1 cellular context compared by ENCODE assay signal in the genomic region with DNA sequence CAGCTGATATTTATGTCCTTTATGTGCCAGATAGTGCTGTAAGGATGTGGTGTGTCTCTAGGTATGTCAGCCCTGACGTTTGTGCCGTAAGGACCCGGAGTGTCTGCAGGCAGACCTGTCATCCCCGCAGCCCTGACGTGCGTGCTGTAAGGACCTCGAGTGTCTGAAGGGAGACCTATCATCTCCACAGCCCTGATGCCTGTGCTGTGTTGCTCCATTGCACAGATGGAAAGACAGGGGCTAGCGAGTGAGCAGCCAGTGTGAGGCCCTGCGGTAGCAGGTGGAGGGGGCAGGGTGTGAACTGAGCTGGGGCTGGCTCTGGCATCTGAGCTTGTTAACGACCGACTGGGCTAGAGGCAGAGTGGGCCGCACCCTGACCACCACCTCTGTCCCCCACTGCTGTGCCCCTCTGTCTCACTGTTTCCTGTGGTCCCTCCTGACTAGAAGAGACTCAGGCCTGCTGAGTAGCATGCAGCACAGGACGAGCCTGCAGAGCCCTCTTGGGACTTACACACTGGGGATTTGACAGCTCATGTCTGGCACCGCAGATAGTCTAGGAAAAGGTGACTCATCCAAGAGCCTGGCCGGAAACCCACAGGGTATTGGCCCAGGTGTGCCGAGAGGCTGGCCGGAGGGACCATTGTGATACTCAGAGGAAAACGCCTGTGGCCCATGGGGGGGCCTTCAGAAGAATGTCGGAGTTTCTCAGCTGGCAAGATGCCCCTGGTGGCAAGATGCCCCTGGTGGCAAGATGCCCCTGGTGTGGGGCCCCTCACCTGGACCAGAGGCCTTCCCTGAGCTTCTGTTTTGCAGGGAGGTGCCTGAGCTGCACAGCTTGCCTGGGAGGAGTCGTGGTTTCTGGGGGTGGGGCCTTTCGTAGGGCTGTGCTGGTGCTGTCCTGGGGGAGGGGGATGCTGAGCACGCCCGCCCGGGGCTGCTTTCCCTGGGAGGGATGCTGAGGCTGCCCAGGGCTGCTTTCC.
A peak's percentile ranks its signal among the peaks of the same experiment; 100 is the strongest.
TF ChIP-seq lines count a peak whose summit lies in the region.

No MANE protein-coding gene starts in this region.

TF ChIP-seq in K562, 482 proteins besides CTCF, POLR2A, EP300 and RAD21 (continued from another document and continues in another):
- TF ChIP-seq SRSF1 (IDR thresholded peaks at IDR 0.05; ENCODE audit: low read depth, low read length) = no peak
- peak; percentile 85 for TF ChIP-seq TCF3 (CRISPR knock-in tag; IDR thresholded peaks at IDR 0.05)
- no peak for TF ChIP-seq ARID2 (IDR thresholded peaks at IDR 0.05)
- TF ChIP-seq TBL1XR1 (IDR thresholded peaks at IDR 0.05; ENCODE audit: low read length in 2 of 2) = no peak
- no peak for TF ChIP-seq PTRF (tag; IDR thresholded peaks at IDR 0.05)
- TF ChIP-seq CBFA2T2 (conservative IDR thresholded peaks at IDR 0.05) = peak; percentile 85
- TF ChIP-seq, protein P1, sequence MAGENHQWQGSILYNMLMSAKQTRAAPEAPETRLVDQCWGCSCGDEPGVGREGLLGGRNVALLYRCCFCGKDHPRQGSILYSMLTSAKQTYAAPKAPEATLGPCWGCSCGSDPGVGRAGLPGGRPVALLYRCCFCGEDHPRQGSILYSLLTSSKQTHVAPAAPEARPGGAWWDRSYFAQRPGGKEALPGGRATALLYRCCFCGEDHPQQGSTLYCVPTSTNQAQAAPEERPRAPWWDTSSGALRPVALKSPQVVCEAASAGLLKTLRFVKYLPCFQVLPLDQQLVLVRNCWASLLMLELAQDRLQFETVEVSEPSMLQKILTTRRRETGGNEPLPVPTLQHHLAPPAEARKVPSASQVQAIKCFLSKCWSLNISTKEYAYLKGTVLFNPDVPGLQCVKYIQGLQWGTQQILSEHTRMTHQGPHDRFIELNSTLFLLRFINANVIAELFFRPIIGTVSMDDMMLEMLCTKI (IDR thresholded peaks at IDR 0.05; ENCODE audit: partially characterized antibody) = no peak
- TF ChIP-seq EGR1 (conservative IDR thresholded peaks at IDR 0.05) = no peak
- no peak; the same call in 1 of the 2 replicates for TF ChIP-seq FOXP1 (CRISPR knock-in tag; IDR thresholded peaks at IDR 0.05)
- TF ChIP-seq, protein P2, sequence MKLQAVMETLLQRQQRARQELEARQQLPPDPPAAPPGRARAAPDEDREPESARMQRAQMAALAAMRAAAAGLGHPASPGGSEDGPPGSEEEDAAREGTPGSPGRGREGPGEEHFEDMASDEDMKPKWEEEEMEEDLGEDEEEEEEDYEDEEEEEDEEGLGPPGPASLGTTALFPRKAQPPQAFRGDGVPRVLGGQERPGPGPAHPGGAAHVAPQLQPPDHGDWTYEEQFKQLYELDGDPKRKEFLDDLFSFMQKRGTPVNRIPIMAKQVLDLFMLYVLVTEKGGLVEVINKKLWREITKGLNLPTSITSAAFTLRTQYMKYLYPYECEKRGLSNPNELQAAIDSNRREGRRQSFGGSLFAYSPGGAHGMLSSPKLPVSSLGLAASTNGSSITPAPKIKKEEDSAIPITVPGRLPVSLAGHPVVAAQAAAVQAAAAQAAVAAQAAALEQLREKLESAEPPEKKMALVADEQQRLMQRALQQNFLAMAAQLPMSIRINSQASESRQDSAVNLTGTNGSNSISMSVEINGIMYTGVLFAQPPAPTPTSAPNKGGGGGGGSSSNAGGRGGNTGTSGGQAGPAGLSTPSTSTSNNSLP (IDR thresholded peaks at IDR 0.05; ENCODE audit: borderline replicate concordance, low read depth, low read length) = no peak
- TF ChIP-seq ZNF668 (CRISPR knock-in tag; IDR thresholded peaks at IDR 0.05) = no peak
- TF ChIP-seq, protein P3, sequence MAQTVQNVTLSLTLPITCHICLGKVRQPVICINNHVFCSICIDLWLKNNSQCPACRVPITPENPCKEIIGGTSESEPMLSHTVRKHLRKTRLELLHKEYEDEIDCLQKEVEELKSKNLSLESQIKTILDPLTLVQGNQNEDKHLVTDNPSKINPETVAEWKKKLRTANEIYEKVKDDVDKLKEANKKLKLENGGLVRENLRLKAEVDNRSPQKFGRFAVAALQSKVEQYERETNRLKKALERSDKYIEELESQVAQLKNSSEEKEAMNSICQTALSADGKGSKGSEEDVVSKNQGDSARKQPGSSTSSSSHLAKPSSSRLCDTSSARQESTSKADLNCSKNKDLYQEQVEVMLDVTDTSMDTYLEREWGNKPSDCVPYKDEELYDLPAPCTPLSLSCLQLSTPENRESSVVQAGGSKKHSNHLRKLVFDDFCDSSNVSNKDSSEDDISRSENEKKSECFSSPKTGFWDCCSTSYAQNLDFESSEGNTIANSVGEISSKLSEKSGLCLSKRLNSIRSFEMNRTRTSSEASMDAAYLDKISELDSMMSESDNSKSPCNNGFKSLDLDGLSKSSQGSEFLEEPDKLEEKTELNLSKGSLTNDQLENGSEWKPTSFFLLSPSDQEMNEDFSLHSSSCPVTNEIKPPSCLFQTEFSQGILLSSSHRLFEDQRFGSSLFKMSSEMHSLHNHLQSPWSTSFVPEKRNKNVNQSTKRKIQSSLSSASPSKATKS (CRISPR knock-in tag; IDR thresholded peaks at IDR 0.05) = no peak
- TF ChIP-seq CHCHD3 (CRISPR knock-in tag; IDR thresholded peaks at IDR 0.05) = no peak
- TF ChIP-seq ZNF445 (CRISPR knock-in tag; IDR thresholded peaks at IDR 0.05; ENCODE audit: low read depth) = no peak
- TF ChIP-seq CC2D1A (IDR thresholded peaks at IDR 0.05) = no peak
- no peak for TF ChIP-seq ZNF143 (CRISPR knock-in tag; IDR thresholded peaks at IDR 0.05)
- no peak for TF ChIP-seq KDM5B (IDR thresholded peaks at IDR 0.05; ENCODE audit: insufficient replicate concordance, low read depth, low read length)
- TF ChIP-seq ZNF217 (CRISPR knock-in tag; IDR thresholded peaks at IDR 0.05) = no peak
- no peak for TF ChIP-seq BRD4 (IDR thresholded peaks at IDR 0.05)
- no peak for TF ChIP-seq FOXA3 (CRISPR knock-in tag; conservative IDR thresholded peaks at IDR 0.05 in 1 of 2, IDR thresholded peaks at IDR 0.05 in 1 of 2)
- TF ChIP-seq NFE2L1 (tag; IDR thresholded peaks at IDR 0.05; ENCODE audit: borderline replicate concordance, low read depth) = no peak
- TF ChIP-seq ZNF146 (CRISPR knock-in tag; IDR thresholded peaks at IDR 0.05; ENCODE audit: unreplicated experiment) = no peak
- 0 out of 4 replicates have a peak, but pooled peaks of 1 of the 2 experiments have one; percentile 14 for TF ChIP-seq HDAC1 (IDR thresholded peaks at IDR 0.05)
- TF ChIP-seq, protein P4, sequence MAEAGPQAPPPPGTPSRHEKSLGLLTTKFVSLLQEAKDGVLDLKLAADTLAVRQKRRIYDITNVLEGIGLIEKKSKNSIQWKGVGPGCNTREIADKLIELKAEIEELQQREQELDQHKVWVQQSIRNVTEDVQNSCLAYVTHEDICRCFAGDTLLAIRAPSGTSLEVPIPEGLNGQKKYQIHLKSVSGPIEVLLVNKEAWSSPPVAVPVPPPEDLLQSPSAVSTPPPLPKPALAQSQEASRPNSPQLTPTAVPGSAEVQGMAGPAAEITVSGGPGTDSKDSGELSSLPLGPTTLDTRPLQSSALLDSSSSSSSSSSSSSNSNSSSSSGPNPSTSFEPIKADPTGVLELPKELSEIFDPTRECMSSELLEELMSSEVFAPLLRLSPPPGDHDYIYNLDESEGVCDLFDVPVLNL (CRISPR knock-in tag; IDR thresholded peaks at IDR 0.05; ENCODE audit: low read depth) = no peak
- TF ChIP-seq RCOR1 (IDR thresholded peaks at IDR 0.05; ENCODE audit: borderline replicate concordance in 1 of 2, low read depth in 2 of 2, low read length in 2 of 2) = peak in 1 of 2 experiments; percentile 55; a peak in 2 of 4 replicates
- TF ChIP-seq, protein P5, sequence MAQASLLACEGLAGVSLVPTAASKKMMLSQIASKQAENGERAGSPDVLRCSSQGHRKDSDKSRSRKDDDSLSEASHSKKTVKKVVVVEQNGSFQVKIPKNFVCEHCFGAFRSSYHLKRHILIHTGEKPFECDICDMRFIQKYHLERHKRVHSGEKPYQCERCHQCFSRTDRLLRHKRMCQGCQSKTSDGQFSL (CRISPR knock-in tag; IDR thresholded peaks at IDR 0.05) = peak; percentile 33; the same call in 1 of the 2 replicates
- TF ChIP-seq, protein P5 (tag; IDR thresholded peaks at IDR 0.05) = no peak
- no peak for TF ChIP-seq POLR2H (tag; IDR thresholded peaks at IDR 0.05; ENCODE audit: low read depth)
- TF ChIP-seq CEBPB (tag; IDR thresholded peaks at IDR 0.05) = no peak
- peak; percentile 96 for TF ChIP-seq NFATC3 (IDR thresholded peaks at IDR 0.05)
- TF ChIP-seq YY1 (IDR thresholded peaks at IDR 0.05; ENCODE audit: borderline replicate concordance in 1 of 3, control insufficient read depth in 1 of 3, extremely low read depth in 1 of 3, insufficient read depth in 3 of 3, insufficient read length in 1 of 3, insufficient replicate concordance in 2 of 3, low read depth in 1 of 3, low read length in 2 of 3) = no peak
- TF ChIP-seq, protein P6, sequence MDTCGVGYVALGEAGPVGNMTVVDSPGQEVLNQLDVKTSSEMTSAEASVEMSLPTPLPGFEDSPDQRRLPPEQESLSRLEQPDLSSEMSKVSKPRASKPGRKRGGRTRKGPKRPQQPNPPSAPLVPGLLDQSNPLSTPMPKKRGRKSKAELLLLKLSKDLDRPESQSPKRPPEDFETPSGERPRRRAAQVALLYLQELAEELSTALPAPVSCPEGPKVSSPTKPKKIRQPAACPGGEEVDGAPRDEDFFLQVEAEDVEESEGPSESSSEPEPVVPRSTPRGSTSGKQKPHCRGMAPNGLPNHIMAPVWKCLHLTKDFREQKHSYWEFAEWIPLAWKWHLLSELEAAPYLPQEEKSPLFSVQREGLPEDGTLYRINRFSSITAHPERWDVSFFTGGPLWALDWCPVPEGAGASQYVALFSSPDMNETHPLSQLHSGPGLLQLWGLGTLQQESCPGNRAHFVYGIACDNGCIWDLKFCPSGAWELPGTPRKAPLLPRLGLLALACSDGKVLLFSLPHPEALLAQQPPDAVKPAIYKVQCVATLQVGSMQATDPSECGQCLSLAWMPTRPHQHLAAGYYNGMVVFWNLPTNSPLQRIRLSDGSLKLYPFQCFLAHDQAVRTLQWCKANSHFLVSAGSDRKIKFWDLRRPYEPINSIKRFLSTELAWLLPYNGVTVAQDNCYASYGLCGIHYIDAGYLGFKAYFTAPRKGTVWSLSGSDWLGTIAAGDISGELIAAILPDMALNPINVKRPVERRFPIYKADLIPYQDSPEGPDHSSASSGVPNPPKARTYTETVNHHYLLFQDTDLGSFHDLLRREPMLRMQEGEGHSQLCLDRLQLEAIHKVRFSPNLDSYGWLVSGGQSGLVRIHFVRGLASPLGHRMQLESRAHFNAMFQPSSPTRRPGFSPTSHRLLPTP (IDR thresholded peaks at IDR 0.05; ENCODE audit: borderline replicate concordance, extremely low read depth, insufficient read length) = no peak
- no peak for TF ChIP-seq TCF7 (IDR thresholded peaks at IDR 0.05; ENCODE audit: borderline replicate concordance)
- TF ChIP-seq, protein P7, sequence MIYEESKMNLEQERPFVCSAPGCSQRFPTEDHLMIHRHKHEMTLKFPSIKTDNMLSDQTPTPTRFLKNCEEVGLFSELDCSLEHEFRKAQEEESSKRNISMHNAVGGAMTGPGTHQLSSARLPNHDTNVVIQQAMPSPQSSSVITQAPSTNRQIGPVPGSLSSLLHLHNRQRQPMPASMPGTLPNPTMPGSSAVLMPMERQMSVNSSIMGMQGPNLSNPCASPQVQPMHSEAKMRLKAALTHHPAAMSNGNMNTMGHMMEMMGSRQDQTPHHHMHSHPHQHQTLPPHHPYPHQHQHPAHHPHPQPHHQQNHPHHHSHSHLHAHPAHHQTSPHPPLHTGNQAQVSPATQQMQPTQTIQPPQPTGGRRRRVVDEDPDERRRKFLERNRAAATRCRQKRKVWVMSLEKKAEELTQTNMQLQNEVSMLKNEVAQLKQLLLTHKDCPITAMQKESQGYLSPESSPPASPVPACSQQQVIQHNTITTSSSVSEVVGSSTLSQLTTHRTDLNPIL (CRISPR knock-in tag; IDR thresholded peaks at IDR 0.05) = no peak
- no peak for TF ChIP-seq ZC3H11A (IDR thresholded peaks at IDR 0.05; ENCODE audit: low read depth, low read length)
- TF ChIP-seq, protein P8, sequence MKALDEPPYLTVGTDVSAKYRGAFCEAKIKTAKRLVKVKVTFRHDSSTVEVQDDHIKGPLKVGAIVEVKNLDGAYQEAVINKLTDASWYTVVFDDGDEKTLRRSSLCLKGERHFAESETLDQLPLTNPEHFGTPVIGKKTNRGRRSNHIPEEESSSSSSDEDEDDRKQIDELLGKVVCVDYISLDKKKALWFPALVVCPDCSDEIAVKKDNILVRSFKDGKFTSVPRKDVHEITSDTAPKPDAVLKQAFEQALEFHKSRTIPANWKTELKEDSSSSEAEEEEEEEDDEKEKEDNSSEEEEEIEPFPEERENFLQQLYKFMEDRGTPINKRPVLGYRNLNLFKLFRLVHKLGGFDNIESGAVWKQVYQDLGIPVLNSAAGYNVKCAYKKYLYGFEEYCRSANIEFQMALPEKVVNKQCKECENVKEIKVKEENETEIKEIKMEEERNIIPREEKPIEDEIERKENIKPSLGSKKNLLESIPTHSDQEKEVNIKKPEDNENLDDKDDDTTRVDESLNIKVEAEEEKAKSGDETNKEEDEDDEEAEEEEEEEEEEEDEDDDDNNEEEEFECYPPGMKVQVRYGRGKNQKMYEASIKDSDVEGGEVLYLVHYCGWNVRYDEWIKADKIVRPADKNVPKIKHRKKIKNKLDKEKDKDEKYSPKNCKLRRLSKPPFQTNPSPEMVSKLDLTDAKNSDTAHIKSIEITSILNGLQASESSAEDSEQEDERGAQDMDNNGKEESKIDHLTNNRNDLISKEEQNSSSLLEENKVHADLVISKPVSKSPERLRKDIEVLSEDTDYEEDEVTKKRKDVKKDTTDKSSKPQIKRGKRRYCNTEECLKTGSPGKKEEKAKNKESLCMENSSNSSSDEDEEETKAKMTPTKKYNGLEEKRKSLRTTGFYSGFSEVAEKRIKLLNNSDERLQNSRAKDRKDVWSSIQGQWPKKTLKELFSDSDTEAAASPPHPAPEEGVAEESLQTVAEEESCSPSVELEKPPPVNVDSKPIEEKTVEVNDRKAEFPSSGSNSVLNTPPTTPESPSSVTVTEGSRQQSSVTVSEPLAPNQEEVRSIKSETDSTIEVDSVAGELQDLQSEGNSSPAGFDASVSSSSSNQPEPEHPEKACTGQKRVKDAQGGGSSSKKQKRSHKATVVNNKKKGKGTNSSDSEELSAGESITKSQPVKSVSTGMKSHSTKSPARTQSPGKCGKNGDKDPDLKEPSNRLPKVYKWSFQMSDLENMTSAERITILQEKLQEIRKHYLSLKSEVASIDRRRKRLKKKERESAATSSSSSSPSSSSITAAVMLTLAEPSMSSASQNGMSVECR (CRISPR knock-in tag; IDR thresholded peaks at IDR 0.05) = no peak
- no peak for TF ChIP-seq KAT2B (IDR thresholded peaks at IDR 0.05; ENCODE audit: low read depth, low read length)
- no peak for TF ChIP-seq SRF (CRISPR knock-in tag; IDR thresholded peaks at IDR 0.05)
- no peak for TF ChIP-seq PHF21A (IDR thresholded peaks at IDR 0.05; ENCODE audit: borderline replicate concordance, low read depth)
- no peak for TF ChIP-seq ZNF274 (IDR thresholded peaks at IDR 0.05; ENCODE audit: borderline replicate concordance, low read depth, low read length)
- TF ChIP-seq ZKSCAN3 (CRISPR knock-in tag; IDR thresholded peaks at IDR 0.05) = no peak
- TF ChIP-seq MYC (IDR thresholded peaks at IDR 0.05; ENCODE audit: low read depth, low read length) = no peak
- no peak for TF ChIP-seq MYC (CRISPR knock-in tag; IDR thresholded peaks at IDR 0.05; ENCODE audit: borderline replicate concordance, low read depth)
